1 cellular context compared by ENCODE assay signal in genomic region chr21:46189213-46189958, GRCh38.
A peak's percentile ranks its signal among the peaks of the same experiment; 100 is the strongest.
TF ChIP-seq lines count a peak whose summit lies in the region.

No MANE protein-coding gene starts in this region.

TF ChIP-seq in K562, 482 proteins besides CTCF, POLR2A, EP300 and RAD21 (continued from another document and continues in another):
- TF ChIP-seq, protein P1, sequence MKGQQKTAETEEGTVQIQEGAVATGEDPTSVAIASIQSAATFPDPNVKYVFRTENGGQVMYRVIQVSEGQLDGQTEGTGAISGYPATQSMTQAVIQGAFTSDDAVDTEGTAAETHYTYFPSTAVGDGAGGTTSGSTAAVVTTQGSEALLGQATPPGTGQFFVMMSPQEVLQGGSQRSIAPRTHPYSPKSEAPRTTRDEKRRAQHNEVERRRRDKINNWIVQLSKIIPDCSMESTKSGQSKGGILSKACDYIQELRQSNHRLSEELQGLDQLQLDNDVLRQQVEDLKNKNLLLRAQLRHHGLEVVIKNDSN (CRISPR knock-in tag; IDR thresholded peaks at IDR 0.05), result peak; percentile 84
- no peak for TF ChIP-seq ZNF696 (CRISPR knock-in tag; conservative IDR thresholded peaks at IDR 0.05)
- TF ChIP-seq, protein P2, sequence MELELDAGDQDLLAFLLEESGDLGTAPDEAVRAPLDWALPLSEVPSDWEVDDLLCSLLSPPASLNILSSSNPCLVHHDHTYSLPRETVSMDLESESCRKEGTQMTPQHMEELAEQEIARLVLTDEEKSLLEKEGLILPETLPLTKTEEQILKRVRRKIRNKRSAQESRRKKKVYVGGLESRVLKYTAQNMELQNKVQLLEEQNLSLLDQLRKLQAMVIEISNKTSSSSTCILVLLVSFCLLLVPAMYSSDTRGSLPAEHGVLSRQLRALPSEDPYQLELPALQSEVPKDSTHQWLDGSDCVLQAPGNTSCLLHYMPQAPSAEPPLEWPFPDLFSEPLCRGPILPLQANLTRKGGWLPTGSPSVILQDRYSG (tag; conservative IDR thresholded peaks at IDR 0.05; ENCODE audit: low read depth), result no peak
- TF ChIP-seq JUNB (CRISPR knock-in tag; conservative IDR thresholded peaks at IDR 0.05), result no peak
- no peak for TF ChIP-seq ZNF780A (CRISPR knock-in tag; IDR thresholded peaks at IDR 0.05)
- TF ChIP-seq CCNT2 (IDR thresholded peaks at IDR 0.05; ENCODE audit: borderline replicate concordance, extremely low read depth, insufficient read length, low read depth, low read length), result no peak
- TF ChIP-seq SIN3A (IDR thresholded peaks at IDR 0.05; ENCODE audit: borderline replicate concordance in 2 of 2, control insufficient read depth in 1 of 2, low read depth in 2 of 2, low read length in 2 of 2), result peak; percentile 54 to 97; a peak in 3 of 4 replicates
- no peak for TF ChIP-seq ZNF212 (CRISPR knock-in tag; IDR thresholded peaks at IDR 0.05)
- TF ChIP-seq SAFB (IDR thresholded peaks at IDR 0.05; ENCODE audit: borderline replicate concordance, low read depth, low read length), result no peak
- TF ChIP-seq CHD1 (IDR thresholded peaks at IDR 0.05; ENCODE audit: low read length), result no peak
- no peak for TF ChIP-seq SAFB2 (IDR thresholded peaks at IDR 0.05; ENCODE audit: borderline replicate concordance, low read depth, low read length, severe bottlenecking)
- no peak for TF ChIP-seq CEBPG (CRISPR knock-in tag; IDR thresholded peaks at IDR 0.05)
- no peak for TF ChIP-seq CEBPG (tag; conservative IDR thresholded peaks at IDR 0.05 in 1 of 2, IDR thresholded peaks at IDR 0.05 in 1 of 2)
- TF ChIP-seq RBM14 (IDR thresholded peaks at IDR 0.05; ENCODE audit: borderline replicate concordance, insufficient read depth, low read depth, low read length), result no peak
- TF ChIP-seq E2F5 (CRISPR knock-in tag; IDR thresholded peaks at IDR 0.05), result no peak
- no peak for TF ChIP-seq ZNF24 (IDR thresholded peaks at IDR 0.05)
- TF ChIP-seq SUPT5H (IDR thresholded peaks at IDR 0.05), result no peak
- TF ChIP-seq LARP7 (IDR thresholded peaks at IDR 0.05), result no peak
- no peak for TF ChIP-seq MTA1 (IDR thresholded peaks at IDR 0.05; ENCODE audit: borderline replicate concordance)
- TF ChIP-seq ZNF830 (CRISPR knock-in tag; IDR thresholded peaks at IDR 0.05), result no peak
- TF ChIP-seq RFX1 (IDR thresholded peaks at IDR 0.05), result no peak
- TF ChIP-seq E2F1 (CRISPR knock-in tag; IDR thresholded peaks at IDR 0.05), result no peak
- TF ChIP-seq ETV1 (tag; conservative IDR thresholded peaks at IDR 0.05; ENCODE audit: low read depth), result no peak
- no peak for TF ChIP-seq HSF4 (CRISPR knock-in tag; IDR thresholded peaks at IDR 0.05; ENCODE audit: borderline replicate concordance)
- TF ChIP-seq CHD4 (IDR thresholded peaks at IDR 0.05; ENCODE audit: insufficient read depth, insufficient replicate concordance, low read depth, low read length, poor library complexity, severe bottlenecking), result no peak
- no peak for TF ChIP-seq ZBTB17 (CRISPR knock-in tag; IDR thresholded peaks at IDR 0.05)
- no peak for TF ChIP-seq ZNF785 (CRISPR knock-in tag; IDR thresholded peaks at IDR 0.05)
- TF ChIP-seq PTBP1 (IDR thresholded peaks at IDR 0.05; ENCODE audit: low read depth, low read length), result no peak
- no peak for TF ChIP-seq NCOA2 (IDR thresholded peaks at IDR 0.05; ENCODE audit: partially characterized antibody in 2 of 2)
- TF ChIP-seq ZNF717 (CRISPR knock-in tag; IDR thresholded peaks at IDR 0.05), result no peak
- no peak for TF ChIP-seq KLF13 (tag; IDR thresholded peaks at IDR 0.05; ENCODE audit: borderline replicate concordance, low read depth)
- no peak for TF ChIP-seq CBX3 (IDR thresholded peaks at IDR 0.05; ENCODE audit: borderline replicate concordance in 1 of 2, low read length in 2 of 2)
- no peak for TF ChIP-seq PPARD (CRISPR knock-in tag; IDR thresholded peaks at IDR 0.05)
- TF ChIP-seq, protein P3, sequence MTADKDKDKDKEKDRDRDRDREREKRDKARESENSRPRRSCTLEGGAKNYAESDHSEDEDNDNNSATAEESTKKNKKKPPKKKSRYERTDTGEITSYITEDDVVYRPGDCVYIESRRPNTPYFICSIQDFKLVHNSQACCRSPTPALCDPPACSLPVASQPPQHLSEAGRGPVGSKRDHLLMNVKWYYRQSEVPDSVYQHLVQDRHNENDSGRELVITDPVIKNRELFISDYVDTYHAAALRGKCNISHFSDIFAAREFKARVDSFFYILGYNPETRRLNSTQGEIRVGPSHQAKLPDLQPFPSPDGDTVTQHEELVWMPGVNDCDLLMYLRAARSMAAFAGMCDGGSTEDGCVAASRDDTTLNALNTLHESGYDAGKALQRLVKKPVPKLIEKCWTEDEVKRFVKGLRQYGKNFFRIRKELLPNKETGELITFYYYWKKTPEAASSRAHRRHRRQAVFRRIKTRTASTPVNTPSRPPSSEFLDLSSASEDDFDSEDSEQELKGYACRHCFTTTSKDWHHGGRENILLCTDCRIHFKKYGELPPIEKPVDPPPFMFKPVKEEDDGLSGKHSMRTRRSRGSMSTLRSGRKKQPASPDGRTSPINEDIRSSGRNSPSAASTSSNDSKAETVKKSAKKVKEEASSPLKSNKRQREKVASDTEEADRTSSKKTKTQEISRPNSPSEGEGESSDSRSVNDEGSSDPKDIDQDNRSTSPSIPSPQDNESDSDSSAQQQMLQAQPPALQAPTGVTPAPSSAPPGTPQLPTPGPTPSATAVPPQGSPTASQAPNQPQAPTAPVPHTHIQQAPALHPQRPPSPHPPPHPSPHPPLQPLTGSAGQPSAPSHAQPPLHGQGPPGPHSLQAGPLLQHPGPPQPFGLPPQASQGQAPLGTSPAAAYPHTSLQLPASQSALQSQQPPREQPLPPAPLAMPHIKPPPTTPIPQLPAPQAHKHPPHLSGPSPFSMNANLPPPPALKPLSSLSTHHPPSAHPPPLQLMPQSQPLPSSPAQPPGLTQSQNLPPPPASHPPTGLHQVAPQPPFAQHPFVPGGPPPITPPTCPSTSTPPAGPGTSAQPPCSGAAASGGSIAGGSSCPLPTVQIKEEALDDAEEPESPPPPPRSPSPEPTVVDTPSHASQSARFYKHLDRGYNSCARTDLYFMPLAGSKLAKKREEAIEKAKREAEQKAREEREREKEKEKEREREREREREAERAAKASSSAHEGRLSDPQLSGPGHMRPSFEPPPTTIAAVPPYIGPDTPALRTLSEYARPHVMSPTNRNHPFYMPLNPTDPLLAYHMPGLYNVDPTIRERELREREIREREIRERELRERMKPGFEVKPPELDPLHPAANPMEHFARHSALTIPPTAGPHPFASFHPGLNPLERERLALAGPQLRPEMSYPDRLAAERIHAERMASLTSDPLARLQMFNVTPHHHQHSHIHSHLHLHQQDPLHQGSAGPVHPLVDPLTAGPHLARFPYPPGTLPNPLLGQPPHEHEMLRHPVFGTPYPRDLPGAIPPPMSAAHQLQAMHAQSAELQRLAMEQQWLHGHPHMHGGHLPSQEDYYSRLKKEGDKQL (CRISPR knock-in tag; IDR thresholded peaks at IDR 0.05; ENCODE audit: borderline replicate concordance), result 0 out of 2 replicates have a peak, but pooled peaks have one; percentile 29
- peak; percentile 5; the same call in 1 of the 2 replicates for TF ChIP-seq POLR2G (IDR thresholded peaks at IDR 0.05; ENCODE audit: low read depth, low read length)
- no peak for TF ChIP-seq TCFL5 (CRISPR knock-in tag; conservative IDR thresholded peaks at IDR 0.05)
- no peak for TF ChIP-seq HNRNPH1 (optimal IDR thresholded peaks at IDR 0.05; ENCODE audit: low read depth, low read length)
- no peak for TF ChIP-seq NONO (IDR thresholded peaks at IDR 0.05; ENCODE audit: low read depth in 2 of 2, low read length in 1 of 2)
- no peak for TF ChIP-seq FOXJ2 (tag; IDR thresholded peaks at IDR 0.05)
- no peak for TF ChIP-seq E2F3 (CRISPR knock-in tag; IDR thresholded peaks at IDR 0.05)
- TF ChIP-seq SFPQ (IDR thresholded peaks at IDR 0.05; ENCODE audit: low read depth, low read length), result no peak
- 0 out of 2 replicates have a peak, but pooled peaks have one; percentile 32 for TF ChIP-seq KAT7 (CRISPR knock-in tag; IDR thresholded peaks at IDR 0.05; ENCODE audit: borderline replicate concordance)
- TF ChIP-seq, protein P4, sequence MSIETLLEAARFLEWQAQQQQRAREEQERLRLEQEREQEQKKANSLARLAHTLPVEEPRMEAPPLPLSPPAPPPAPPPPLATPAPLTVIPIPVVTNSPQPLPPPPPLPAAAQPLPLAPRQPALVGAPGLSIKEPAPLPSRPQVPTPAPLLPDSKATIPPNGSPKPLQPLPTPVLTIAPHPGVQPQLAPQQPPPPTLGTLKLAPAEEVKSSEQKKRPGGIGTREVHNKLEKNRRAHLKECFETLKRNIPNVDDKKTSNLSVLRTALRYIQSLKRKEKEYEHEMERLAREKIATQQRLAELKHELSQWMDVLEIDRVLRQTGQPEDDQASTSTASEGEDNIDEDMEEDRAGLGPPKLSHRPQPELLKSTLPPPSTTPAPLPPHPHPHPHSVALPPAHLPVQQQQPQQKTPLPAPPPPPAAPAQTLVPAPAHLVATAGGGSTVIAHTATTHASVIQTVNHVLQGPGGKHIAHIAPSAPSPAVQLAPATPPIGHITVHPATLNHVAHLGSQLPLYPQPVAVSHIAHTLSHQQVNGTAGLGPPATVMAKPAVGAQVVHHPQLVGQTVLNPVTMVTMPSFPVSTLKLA (conservative IDR thresholded peaks at IDR 0.05), result peak; percentile 99
- no peak for TF ChIP-seq ZNF239 (CRISPR knock-in tag; IDR thresholded peaks at IDR 0.05)
- no peak for TF ChIP-seq ZNF583 (CRISPR knock-in tag; IDR thresholded peaks at IDR 0.05)
- TF ChIP-seq DMBX1 (CRISPR knock-in tag; IDR thresholded peaks at IDR 0.05; ENCODE audit: borderline replicate concordance), result no peak
- TF ChIP-seq SMARCA5 (IDR thresholded peaks at IDR 0.05), result no peak
- TF ChIP-seq GTF2A2 (tag; IDR thresholded peaks at IDR 0.05), result no peak
- TF ChIP-seq, protein P5, sequence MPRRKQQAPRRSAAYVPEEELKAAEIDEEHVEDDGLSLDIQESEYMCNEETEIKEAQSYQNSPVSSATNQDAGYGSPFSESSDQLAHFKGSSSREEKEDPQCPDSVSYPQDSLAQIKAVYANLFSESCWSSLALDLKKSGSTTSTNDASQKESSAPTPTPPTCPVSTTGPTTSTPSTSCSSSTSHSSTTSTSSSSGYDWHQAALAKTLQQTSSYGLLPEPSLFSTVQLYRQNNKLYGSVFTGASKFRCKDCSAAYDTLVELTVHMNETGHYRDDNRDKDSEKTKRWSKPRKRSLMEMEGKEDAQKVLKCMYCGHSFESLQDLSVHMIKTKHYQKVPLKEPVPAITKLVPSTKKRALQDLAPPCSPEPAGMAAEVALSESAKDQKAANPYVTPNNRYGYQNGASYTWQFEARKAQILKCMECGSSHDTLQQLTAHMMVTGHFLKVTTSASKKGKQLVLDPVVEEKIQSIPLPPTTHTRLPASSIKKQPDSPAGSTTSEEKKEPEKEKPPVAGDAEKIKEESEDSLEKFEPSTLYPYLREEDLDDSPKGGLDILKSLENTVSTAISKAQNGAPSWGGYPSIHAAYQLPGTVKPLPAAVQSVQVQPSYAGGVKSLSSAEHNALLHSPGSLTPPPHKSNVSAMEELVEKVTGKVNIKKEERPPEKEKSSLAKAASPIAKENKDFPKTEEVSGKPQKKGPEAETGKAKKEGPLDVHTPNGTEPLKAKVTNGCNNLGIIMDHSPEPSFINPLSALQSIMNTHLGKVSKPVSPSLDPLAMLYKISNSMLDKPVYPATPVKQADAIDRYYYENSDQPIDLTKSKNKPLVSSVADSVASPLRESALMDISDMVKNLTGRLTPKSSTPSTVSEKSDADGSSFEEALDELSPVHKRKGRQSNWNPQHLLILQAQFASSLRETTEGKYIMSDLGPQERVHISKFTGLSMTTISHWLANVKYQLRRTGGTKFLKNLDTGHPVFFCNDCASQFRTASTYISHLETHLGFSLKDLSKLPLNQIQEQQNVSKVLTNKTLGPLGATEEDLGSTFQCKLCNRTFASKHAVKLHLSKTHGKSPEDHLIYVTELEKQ (CRISPR knock-in tag; IDR thresholded peaks at IDR 0.05), result no peak
- no peak for TF ChIP-seq NR4A1 (CRISPR knock-in tag; IDR thresholded peaks at IDR 0.05)
- no peak for TF ChIP-seq NR4A1 (tag; IDR thresholded peaks at IDR 0.05)
- TF ChIP-seq, protein P6, sequence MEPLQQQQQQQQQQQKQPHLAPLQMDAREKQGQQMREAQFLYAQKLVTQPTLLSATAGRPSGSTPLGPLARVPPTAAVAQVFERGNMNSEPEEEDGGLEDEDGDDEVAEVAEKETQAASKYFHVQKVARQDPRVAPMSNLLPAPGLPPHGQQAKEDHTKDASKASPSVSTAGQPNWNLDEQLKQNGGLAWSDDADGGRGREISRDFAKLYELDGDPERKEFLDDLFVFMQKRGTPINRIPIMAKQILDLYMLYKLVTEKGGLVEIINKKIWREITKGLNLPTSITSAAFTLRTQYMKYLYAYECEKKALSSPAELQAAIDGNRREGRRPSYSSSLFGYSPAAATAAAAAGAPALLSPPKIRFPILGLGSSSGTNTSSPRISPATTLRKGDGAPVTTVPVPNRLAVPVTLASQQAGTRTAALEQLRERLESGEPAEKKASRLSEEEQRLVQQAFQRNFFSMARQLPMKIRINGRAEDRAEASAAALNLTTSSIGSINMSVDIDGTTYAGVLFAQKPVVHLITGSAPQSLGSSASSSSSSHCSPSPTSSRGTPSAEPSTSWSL (CRISPR knock-in tag; IDR thresholded peaks at IDR 0.05; ENCODE audit: borderline replicate concordance), result no peak
- TF ChIP-seq ZBTB7A (IDR thresholded peaks at IDR 0.05; ENCODE audit: borderline replicate concordance, control insufficient read depth, low read depth, low read length), result peak; percentile 14; the same call in 1 of the 2 replicates
- TF ChIP-seq CCAR2 (IDR thresholded peaks at IDR 0.05; ENCODE audit: low read depth, low read length), result no peak
